ENCODE assay signal across 1 cellular context in genomic region chr6:122790740-122791679, GRCh38.
TF ChIP-seq lines count a peak whose summit lies in the region.

No MANE protein-coding gene starts in this region.

TF ChIP-seq in SK-N-SH, 30 proteins besides CTCF, POLR2A, EP300 and RAD21 (continued from another document):
- TF ChIP-seq, protein P1, sequence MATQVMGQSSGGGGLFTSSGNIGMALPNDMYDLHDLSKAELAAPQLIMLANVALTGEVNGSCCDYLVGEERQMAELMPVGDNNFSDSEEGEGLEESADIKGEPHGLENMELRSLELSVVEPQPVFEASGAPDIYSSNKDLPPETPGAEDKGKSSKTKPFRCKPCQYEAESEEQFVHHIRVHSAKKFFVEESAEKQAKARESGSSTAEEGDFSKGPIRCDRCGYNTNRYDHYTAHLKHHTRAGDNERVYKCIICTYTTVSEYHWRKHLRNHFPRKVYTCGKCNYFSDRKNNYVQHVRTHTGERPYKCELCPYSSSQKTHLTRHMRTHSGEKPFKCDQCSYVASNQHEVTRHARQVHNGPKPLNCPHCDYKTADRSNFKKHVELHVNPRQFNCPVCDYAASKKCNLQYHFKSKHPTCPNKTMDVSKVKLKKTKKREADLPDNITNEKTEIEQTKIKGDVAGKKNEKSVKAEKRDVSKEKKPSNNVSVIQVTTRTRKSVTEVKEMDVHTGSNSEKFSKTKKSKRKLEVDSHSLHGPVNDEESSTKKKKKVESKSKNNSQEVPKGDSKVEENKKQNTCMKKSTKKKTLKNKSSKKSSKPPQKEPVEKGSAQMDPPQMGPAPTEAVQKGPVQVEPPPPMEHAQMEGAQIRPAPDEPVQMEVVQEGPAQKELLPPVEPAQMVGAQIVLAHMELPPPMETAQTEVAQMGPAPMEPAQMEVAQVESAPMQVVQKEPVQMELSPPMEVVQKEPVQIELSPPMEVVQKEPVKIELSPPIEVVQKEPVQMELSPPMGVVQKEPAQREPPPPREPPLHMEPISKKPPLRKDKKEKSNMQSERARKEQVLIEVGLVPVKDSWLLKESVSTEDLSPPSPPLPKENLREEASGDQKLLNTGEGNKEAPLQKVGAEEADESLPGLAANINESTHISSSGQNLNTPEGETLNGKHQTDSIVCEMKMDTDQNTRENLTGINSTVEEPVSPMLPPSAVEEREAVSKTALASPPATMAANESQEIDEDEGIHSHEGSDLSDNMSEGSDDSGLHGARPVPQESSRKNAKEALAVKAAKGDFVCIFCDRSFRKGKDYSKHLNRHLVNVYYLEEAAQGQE (IDR thresholded peaks at IDR 0.05; ENCODE audit: low read depth, low read length): no peak
- no peak for TF ChIP-seq CHD2 (IDR thresholded peaks at IDR 0.05; ENCODE audit: low read length, partially characterized antibody)
- TF ChIP-seq MXI1 (IDR thresholded peaks at IDR 0.05; ENCODE audit: low read depth, low read length): no peak
- TF ChIP-seq GABPA (IDR thresholded peaks at IDR 0.05; ENCODE audit: low read depth): no peak
- TF ChIP-seq JUND (IDR thresholded peaks at IDR 0.05): no peak
- no peak for TF ChIP-seq RFX5 (IDR thresholded peaks at IDR 0.05; ENCODE audit: low read length)
- TF ChIP-seq YY1 (IDR thresholded peaks at IDR 0.05; ENCODE audit: low read depth): no peak
- TF ChIP-seq, protein P2, sequence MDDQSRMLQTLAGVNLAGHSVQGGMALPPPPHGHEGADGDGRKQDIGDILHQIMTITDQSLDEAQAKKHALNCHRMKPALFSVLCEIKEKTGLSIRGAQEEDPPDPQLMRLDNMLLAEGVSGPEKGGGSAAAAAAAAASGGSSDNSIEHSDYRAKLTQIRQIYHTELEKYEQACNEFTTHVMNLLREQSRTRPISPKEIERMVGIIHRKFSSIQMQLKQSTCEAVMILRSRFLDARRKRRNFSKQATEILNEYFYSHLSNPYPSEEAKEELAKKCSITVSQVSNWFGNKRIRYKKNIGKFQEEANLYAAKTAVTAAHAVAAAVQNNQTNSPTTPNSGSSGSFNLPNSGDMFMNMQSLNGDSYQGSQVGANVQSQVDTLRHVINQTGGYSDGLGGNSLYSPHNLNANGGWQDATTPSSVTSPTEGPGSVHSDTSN (IDR thresholded peaks at IDR 0.05): no peak
- TF ChIP-seq ELF1 (IDR thresholded peaks at IDR 0.05): no peak
- TF ChIP-seq MEF2A (IDR thresholded peaks at IDR 0.05; ENCODE audit: borderline replicate concordance, low read depth): no peak
- no peak for TF ChIP-seq POLR2AphosphoS5 (IDR thresholded peaks at IDR 0.05; ENCODE audit: low read depth, low read length)
- TF ChIP-seq, protein P3, sequence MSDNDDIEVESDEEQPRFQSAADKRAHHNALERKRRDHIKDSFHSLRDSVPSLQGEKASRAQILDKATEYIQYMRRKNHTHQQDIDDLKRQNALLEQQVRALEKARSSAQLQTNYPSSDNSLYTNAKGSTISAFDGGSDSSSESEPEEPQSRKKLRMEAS (IDR thresholded peaks at IDR 0.05; ENCODE audit: low read depth): no peak
- no peak for TF ChIP-seq TAF1 (IDR thresholded peaks at IDR 0.05; ENCODE audit: borderline replicate concordance, low read depth, low read length)
- no peak for TF ChIP-seq SIN3A (IDR thresholded peaks at IDR 0.05; ENCODE audit: borderline replicate concordance, low read depth, low read length)
